Comparison of ENCODE assay signal across 10 cellular contexts in genomic region chr4:23934915-23935314, GRCh38. TPM values are rescaled to one million over a fixed set of nuclear protein-coding genes. Genes with fewer than 3 reads are reported as not detected.
A peak's percentile ranks its signal among the peaks of the same experiment; 100 is the strongest.
DNase-seq lines count a peak whose midpoint lies in the region; ATAC-seq, FAIRE-seq and TF ChIP-seq lines count a peak whose summit lies in the region.
"Had no signal": no experiment of that assay in that cellular context is flagged by ENCODE, and none has a peak within 500 bp of the region (broad histone marks: within the 10 kb centered on the region; RNA-seq: fewer than 3 reads in every experiment).

No MANE protein-coding gene starts in this region.

- H3K27ac ChIP-seq in tibial artery, result no peak overlapping the region

- BruUV-seq in MCF 10A (replicated peaks; lab: Mats Ljungman, UMichigan), result no TSS peak

- H3K27ac Mint-ChIP-seq in MCF 10A (ENCODE audit: low read depth, unreplicated experiment) (peak overlapping the region; percentile 57), type B pancreatic cell (no peak overlapping the region)
- H3K27ac Mint-ChIP-seq: activated naive CD8-positive, alpha-beta T cell treated with anti-CD3 and anti-CD28 coated beads, Interleukin-2, amount 10 ng/mL, durations not matched to agents 7 days and 5 days had no signal

- H3K9me3 ChIP-seq in tibial artery, result no peaks in the 10 kb centered on the region

- H3K9me3 Mint-ChIP-seq in MCF 10A (ENCODE audit: unreplicated experiment) (no peaks in the 10 kb centered on the region), type B pancreatic cell (no peaks in the 10 kb centered on the region)

- H3K27me3 ChIP-seq in tibial artery, result no peaks in the 10 kb centered on the region

- FAIRE-seq in HTR-8/SVneo (lab: Jason Lieb, UNC) (no peak), frontal cortex (lab: Jason Lieb, UNC) (no peak)

- peaks cover 57% of the 10 kb centered on the region for H3K4me1 Mint-ChIP-seq in MCF 10A (ENCODE audit: insufficient read depth, unreplicated experiment)
- H3K4me1 Mint-ChIP-seq in type B pancreatic cell (ENCODE audit: unreplicated experiment), result peaks cover 10% of the 10 kb centered on the region
- H3K4me1 Mint-ChIP-seq: activated naive CD8-positive, alpha-beta T cell treated with anti-CD3 and anti-CD28 coated beads, Interleukin-2, amount 10 ng/mL, durations not matched to agents 7 days and 5 days had no signal

- intact Hi-C loops in MCF 10A (cut with micrococcal nuclease), result loop anchor here (2.0 kb wide), 1 partner anchor 78 kb away; no protein-coding TSS in a partner anchor
- intact Hi-C loops in tibial artery (cut with DNase I; ENCODE audit: low total_unique reads), result no loop called here

- POLR2A ChIA-PET in MCF 10A (lab: Yijun Ruan, JAX), result interaction anchor here (0.6 to 1.8 kb wide), 24 partner anchors 10 to 616 kb away, joined by 3 to 13 read pairs (median 4); partner anchors contain the start of gene PPARGC1A

- DNase-seq in HTR-8/SVneo (ENCODE audit: insufficient read length, low spot score), result peak; percentile 21
- peak; percentile 96 for DNase-seq in MCF 10A (ENCODE audit: unreplicated experiment)
- peak; percentile 64 for DNase-seq in islet precursor cell
- DNase-seq in tibial artery, result peak; percentile 84 to 89
- DNase-seq in type B pancreatic cell (ENCODE audit: extremely low spot score, unreplicated experiment), result no peak
- no peak for DNase-seq in frontal cortex (ENCODE audit: low spot score in 2 of 2)
- DNase-seq: activated naive CD8-positive, alpha-beta T cell treated with anti-CD3 and anti-CD28 coated beads, Interleukin-2, amount 10 ng/mL, durations not matched to agents 7 days and 5 days; SHP77 had no signal

- ATAC-seq in GM19467 (IDR thresholded peaks at IDR 0.05; ENCODE audit: unreplicated experiment) (no peak), HG03571 (IDR thresholded peaks at IDR 0.05; ENCODE audit: unreplicated experiment) (no peak)

- H3K27me3 Mint-ChIP-seq in MCF 10A (ENCODE audit: insufficient read depth, unreplicated experiment) (no peaks in the 10 kb centered on the region), type B pancreatic cell (no peaks in the 10 kb centered on the region)
- H3K27me3 Mint-ChIP-seq: activated naive CD8-positive, alpha-beta T cell treated with anti-CD3 and anti-CD28 coated beads, Interleukin-2, amount 10 ng/mL, durations not matched to agents 7 days and 5 days had no signal

- H3K4me1 ChIP-seq in tibial artery, result peaks cover 0 to 20% (median 7%) of the 10 kb centered on the region in 4 donors

- TF ChIP-seq CTCF in MCF 10A (IDR thresholded peaks at IDR 0.05; ENCODE audit: unreplicated experiment), result no peak
- TF ChIP-seq CTCF in tibial artery (IDR thresholded peaks at IDR 0.05), result no peak
- no peak for TF ChIP-seq CTCF in type B pancreatic cell (conservative IDR thresholded peaks at IDR 0.05)

- H3K4me3 ChIP-seq in tibial artery, result no peak overlapping the region

- no peaks in the 10 kb centered on the region for H3K36me3 ChIP-seq in tibial artery

- H3K36me3 Mint-ChIP-seq in MCF 10A (ENCODE audit: insufficient read depth, unreplicated experiment) (no peaks in the 10 kb centered on the region), type B pancreatic cell (peaks cover 3% of the 10 kb centered on the region)
- H3K36me3 Mint-ChIP-seq: activated naive CD8-positive, alpha-beta T cell treated with anti-CD3 and anti-CD28 coated beads, Interleukin-2, amount 10 ng/mL, durations not matched to agents 7 days and 5 days had no signal

- CTCF ChIA-PET in MCF 10A (lab: Yijun Ruan, JAX), result interaction anchor here (0.6 to 4.6 kb wide), 10 partner anchors 11 to 487 kb away, joined by 3 to 29 read pairs (median 4); partner anchors contain the start of gene PPARGC1A

- peak overlapping the region; percentile 46 for H3K4me3 Mint-ChIP-seq in MCF 10A (ENCODE audit: unreplicated experiment)
- H3K4me3 Mint-ChIP-seq in type B pancreatic cell, result no peak overlapping the region
- H3K4me3 Mint-ChIP-seq: activated naive CD8-positive, alpha-beta T cell treated with anti-CD3 and anti-CD28 coated beads, Interleukin-2, amount 10 ng/mL, durations not matched to agents 7 days and 5 days had no signal

RNA-seq across cellular contexts. Expression of gene PPARGC1A, which starts 45.1 kb away (rescaled TPM):
- total RNA-seq in MCF 10A (2022) (0.12 and 0.49 TPM in 2 replicates), type B pancreatic cell (ENCODE audit: low replicate concordance) (39.4 and 93.3 TPM in 2 replicates), frontal cortex (4.5 TPM)
- total RNA-seq: activated naive CD8-positive, alpha-beta T cell treated with anti-CD3 and anti-CD28 coated beads, Interleukin-2, amount 10 ng/mL, durations not matched to agents 7 days and 5 days had no signal

Comparison
In these comparisons a context has a peak if more than half of its experiments do, and no peak if none do; other contexts are left out.
1. DNase-seq: peak in HTR-8/SVneo (single experiment), MCF 10A (single experiment), islet precursor cell (single experiment) and tibial artery (2 of 2); none in type B pancreatic cell (single experiment) and frontal cortex (0 of 2).